ENCODE assay signal across 8 cellular contexts in genomic region chr1:229627003-229627402, GRCh38. TPM values are rescaled to one million over a fixed set of nuclear protein-coding genes. Genes with fewer than 3 reads are reported as not detected.
DNase-seq lines count a peak whose midpoint lies in the region; ATAC-seq and TF ChIP-seq lines count a peak whose summit lies in the region.

No MANE protein-coding gene starts in this region.

- no peaks in the 10 kb centered on the region for H3K9me3 ChIP-seq in CD4-positive, alpha-beta memory T cell (ENCODE audit: control insufficient read depth in 1 of 2, low read length in 2 of 2)
- H3K9me3 ChIP-seq in MG63 (no peaks in the 10 kb centered on the region), neural cell (ENCODE audit: low read length) (no peaks in the 10 kb centered on the region), testis (no peaks in the 10 kb centered on the region)

- no peak for TF ChIP-seq RAD21 in neural cell (conservative IDR thresholded peaks at IDR 0.05)

- H3K36me3 ChIP-seq in CD4-positive, alpha-beta memory T cell (ENCODE audit: insufficient read depth, low read length) = no peaks in the 10 kb centered on the region
- H3K36me3 ChIP-seq in MG63 = peaks cover 43% of the 10 kb centered on the region
- no peaks in the 10 kb centered on the region for H3K36me3 ChIP-seq in neural cell (ENCODE audit: insufficient read depth, low read length)
- no peaks in the 10 kb centered on the region for H3K36me3 ChIP-seq in testis (ENCODE audit: low read depth, missing control alignments)

- no peaks in the 10 kb centered on the region for H3K9me3 Mint-ChIP-seq in CD4-positive, alpha-beta memory T cell

- H3K27ac Mint-ChIP-seq in CD4-positive, alpha-beta memory T cell = peak overlapping the region; percentile 91 to 99 (median 97)

- no peak overlapping the region for H3K9ac ChIP-seq in neural cell (ENCODE audit: low read length)

- peak overlapping the region; percentile 63 for H3K4me2 ChIP-seq in neural cell (ENCODE audit: low read length)

- H3K36me3 Mint-ChIP-seq in CD4-positive, alpha-beta memory T cell = peaks cover 7 to 16% of the 10 kb centered on the region in 2 donors

- POLR2A ChIA-PET in CD4-positive, alpha-beta memory T cell (lab: Charles Lee; ENCODE audit: partially characterized antibody) = interaction anchor here (1.0 to 7.2 kb wide), 3 partner anchors 63 to 284 kb away, joined by 3 to 104 read pairs (median 6); partner anchors contain the start of genes ABCB10 and CCSAP

- no peaks in the 10 kb centered on the region for H3K27me3 ChIP-seq in CD4-positive, alpha-beta memory T cell (ENCODE audit: insufficient read depth, low read length)
- no peaks in the 10 kb centered on the region for H3K27me3 ChIP-seq in MG63
- no peaks in the 10 kb centered on the region for H3K27me3 ChIP-seq in neural cell (ENCODE audit: insufficient read depth, low read depth, low read length)
- no peaks in the 10 kb centered on the region for H3K27me3 ChIP-seq in testis

- H3K4me3 Mint-ChIP-seq in CD4-positive, alpha-beta memory T cell = peak overlapping the region; percentile 95 to 100 (median 99)

- peak overlapping the region; percentile 63 for H3K27ac ChIP-seq in CD4-positive, alpha-beta memory T cell (ENCODE audit: low read depth, low read length)
- no peak overlapping the region for H3K27ac ChIP-seq in neural cell (ENCODE audit: low read length)
- no peak overlapping the region for H3K27ac ChIP-seq in testis

- no peaks in the 10 kb centered on the region for H4K20me1 ChIP-seq in neural cell (ENCODE audit: insufficient read depth)

- H3K27me3 Mint-ChIP-seq in CD4-positive, alpha-beta memory T cell = no peaks in the 10 kb centered on the region

- H2AFZ ChIP-seq in neural cell (ENCODE audit: low read depth, low read length) = no peak overlapping the region

- no peaks in the 10 kb centered on the region for H3K9me2 ChIP-seq in neural cell (ENCODE audit: insufficient read depth, low read length)

- TF ChIP-seq CTCF in neural cell (IDR thresholded peaks at IDR 0.05; ENCODE audit: poor library complexity, severe bottlenecking) = no peak
- TF ChIP-seq CTCF in testis (IDR thresholded peaks at IDR 0.05) = no peak

- ATAC-seq in left lobe of liver = no peak

- DNase-seq in CD4-positive, alpha-beta memory T cell = no peak
- DNase-seq in MG63 = no peak
- DNase-seq in dermis blood vessel endothelial cell = peak; percentile 10
- no peak for DNase-seq in COR-L47 (lab: John Stamatoyannopoulos, UW)
- no peak for DNase-seq in left lobe of liver (ENCODE audit: low spot score)
- DNase-seq in testis = no peak
- no peak for DNase-seq in GOT3 (lab: John Stamatoyannopoulos, UW)

- peak overlapping the region; percentile 77 to 98 for H3K4me3 ChIP-seq in CD4-positive, alpha-beta memory T cell (ENCODE audit: low read length in 2 of 2)
- H3K4me3 ChIP-seq in MG63 (peak overlapping the region; percentile 96), neural cell (ENCODE audit: low read length) (peak overlapping the region; percentile 98), testis (peak overlapping the region in 1 of 2 donors; percentile 90)

- TF ChIP-seq POLR2A in testis (IDR thresholded peaks at IDR 0.05) = no peak

- CTCF ChIA-PET in CD4-positive, alpha-beta memory T cell (lab: Charles Lee; ENCODE audit: partially characterized antibody) = interaction anchor here (5.1 kb wide), 1 partner anchor 68 kb away, joined by 37 read pairs; the partner anchor contains the start of gene ABCB10

- peaks cover 36% of the 10 kb centered on the region for H3K79me2 ChIP-seq in neural cell (replicated peaks; ENCODE audit: insufficient read depth, low read length)

- TF ChIP-seq EP300 in neural cell (conservative IDR thresholded peaks at IDR 0.05; ENCODE audit: poor library complexity, severe bottlenecking) = no peak

- H3K4me1 ChIP-seq in CD4-positive, alpha-beta memory T cell (ENCODE audit: insufficient read depth, low read length) = peaks cover 38% of the 10 kb centered on the region
- H3K4me1 ChIP-seq in testis = peaks cover 18% of the 10 kb centered on the region

- H3F3A ChIP-seq in neural cell (ENCODE audit: insufficient read depth, low read length, poor library complexity, severe bottlenecking) = no peaks in the 10 kb centered on the region

- H3K4me1 Mint-ChIP-seq in CD4-positive, alpha-beta memory T cell = peaks cover 29 to 66% (median 51%) of the 10 kb centered on the region in 4 donors

- 3 to 6% methylated on average over 4 of the region's 4 CpGs for WGBS in testis, 2 donors

- intact Hi-C loops in CD4-positive, alpha-beta memory T cell (cut with micrococcal nuclease) = loop anchor here (2.0 to 10.0 kb wide), 2 partner anchors 1016 to 1542 kb away; partner anchors contain the start of genes ARF1 and COG2
- intact Hi-C loops in testis (cut with DNase I; ENCODE audit: low total_unique reads) = loop anchor here (5.0 kb wide), 1 partner anchor 70 kb away; the partner anchor contains the start of gene ABCB10

TF ChIP-seq in neural cell, 6 proteins besides CTCF, POLR2A, EP300 and RAD21:
- TF ChIP-seq REST (IDR thresholded peaks at IDR 0.05; ENCODE audit: borderline replicate concordance) (no peak), EZH2 (IDR thresholded peaks at IDR 0.05; ENCODE audit: borderline replicate concordance, insufficient read depth, low read length, poor library complexity, severe bottlenecking) (no peak), POLR2AphosphoS5 (IDR thresholded peaks at IDR 0.05) (no peak), SMC3 (conservative IDR thresholded peaks at IDR 0.05; ENCODE audit: poor library complexity) (no peak), MXI1 (conservative IDR thresholded peaks at IDR 0.05; ENCODE audit: poor library complexity, severe bottlenecking) (no peak), TAF1 (IDR thresholded peaks at IDR 0.05; ENCODE audit: low read depth) (no peak)

RNA-seq across cellular contexts. Expression of gene URB2, which starts 1.0 kb away (rescaled TPM):
- 1 to 10 TPM; 8.5 to 9.4 TPM for total RNA-seq in CD4-positive, alpha-beta memory T cell
- polyA plus RNA-seq in CD4-positive, alpha-beta memory T cell = 1 to 10 TPM; 3.5 to 7.2 TPM
- total RNA-seq in MG63 (2014; rRNA removed; shearing (Covaris generic); ENCODE audit: low replicate concordance) = 19.8 and 21.3 TPM in 2 replicates
- total RNA-seq in dermis blood vessel endothelial cell (12.4 and 15.9 TPM in 2 replicates), left lobe of liver (3.0 TPM), testis (10 to 100 TPM; 18.7 to 18.8 TPM)
- polyA plus RNA-seq in neural cell (5.1 and 5.7 TPM in 2 replicates), testis (ENCODE audit: insufficient read depth, low read depth, low replicate concordance) (15.9 TPM)
- 17.5 and 18.0 TPM in 2 replicates for polyA minus RNA-seq in neural cell

RNA-seq across cellular contexts. Expression of gene TAF5L, which starts 1.1 kb away (rescaled TPM):
- total RNA-seq in CD4-positive, alpha-beta memory T cell = 10 to 100 TPM; 20.7 to 21.3 TPM
- polyA plus RNA-seq in CD4-positive, alpha-beta memory T cell = 1 to 10 TPM; 4.3 to 7.1 TPM
- total RNA-seq in MG63 (2014; rRNA removed; shearing (Covaris generic); ENCODE audit: low replicate concordance) = 26.9 TPM in 2 replicates
- total RNA-seq in dermis blood vessel endothelial cell = 28.2 and 33.6 TPM in 2 replicates
- 18.5 and 22.6 TPM in 2 replicates for polyA plus RNA-seq in neural cell
- polyA minus RNA-seq in neural cell = 29.5 and 31.4 TPM in 2 replicates
- 9.0 TPM for total RNA-seq in left lobe of liver
- total RNA-seq in testis = 10 to 100 TPM; 18.4 to 24.6 TPM
- 12.8 TPM for polyA plus RNA-seq in testis (ENCODE audit: insufficient read depth, low read depth, low replicate concordance)
